Comparison of ENCODE assay signal across 1 cellular context in the genomic region with DNA sequence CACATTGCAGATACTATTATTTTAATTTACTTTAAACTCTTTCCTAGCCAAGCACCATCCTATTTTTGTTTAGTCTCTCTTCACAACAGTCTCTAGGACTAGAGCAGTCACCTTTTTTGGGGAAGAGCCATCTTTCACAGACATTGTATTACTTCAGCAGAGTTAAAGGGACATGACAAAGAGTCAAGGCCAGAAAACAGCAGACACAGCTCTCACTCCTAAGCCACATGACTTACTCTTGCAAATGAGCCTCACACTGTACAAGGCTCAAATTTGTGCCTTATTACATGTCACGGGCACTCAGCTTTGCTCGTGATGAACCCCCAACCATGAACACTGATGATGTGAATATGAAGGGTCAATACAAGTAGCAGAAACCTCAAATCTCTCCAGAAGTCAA.
TF ChIP-seq lines count a peak whose summit lies in the region.

No MANE protein-coding gene starts in this region.

TF ChIP-seq in IMR-90, 13 proteins besides CTCF, POLR2A, EP300 and RAD21:
- TF ChIP-seq ELK1 (IDR thresholded peaks at IDR 0.05; ENCODE audit: borderline replicate concordance, low read depth, low read length) (no peak), NFE2L2 (IDR thresholded peaks at IDR 0.05; ENCODE audit: low read depth, low read length) (no peak)
